ENCODE assay signal across 14 cellular contexts in genomic region chr6:106244931-106245330, GRCh38.
A peak's percentile ranks its signal among the peaks of the same experiment; 100 is the strongest.
DNase-seq lines count a peak whose midpoint lies in the region; ATAC-seq, FAIRE-seq and TF ChIP-seq lines count a peak whose summit lies in the region.
"Had no signal": no experiment of that assay in that cellular context is flagged by ENCODE, and none has a peak within 500 bp of the region (broad histone marks: within the 10 kb centered on the region; RNA-seq: fewer than 3 reads in every experiment).

No MANE protein-coding gene starts in this region.

- TF ChIP-seq CTCF in GM12865 (IDR thresholded peaks at IDR 0.05; ENCODE audit: insufficient read depth, low read depth, low read length, missing control alignments), result no peak
- TF ChIP-seq CTCF in left ventricle myocardium inferior (IDR thresholded peaks at IDR 0.05; ENCODE audit: borderline replicate concordance), result no peak

- ATAC-seq in GM19351 (IDR thresholded peaks at IDR 0.05; ENCODE audit: unreplicated experiment) (peak; percentile 70), HG02571 (IDR thresholded peaks at IDR 0.05; ENCODE audit: unreplicated experiment) (peak; percentile 54), HG03108 (IDR thresholded peaks at IDR 0.05; ENCODE audit: unreplicated experiment) (peak; percentile 42), GM18868 (IDR thresholded peaks at IDR 0.05; ENCODE audit: unreplicated experiment) (no peak)
- ATAC-seq: body of pancreas, left lung had no signal

- peak; percentile 71 for DNase-seq in GM12865 (ENCODE audit: low read depth)
- DNase-seq in middle frontal gyrus (ENCODE audit: extremely low spot score, low spot score), result no peak
- DNase-seq in small intestine, result no peak
- DNase-seq in left ventricle myocardium inferior, result no peak
- DNase-seq: activated naive CD4-positive, alpha-beta T cell treated with anti-CD3 and anti-CD28 coated beads for 36 hours; body of pancreas; dermis blood vessel endothelial cell; left lung; NCI-H2171; stimulated activated CD4-positive, alpha-beta T cell treated with anti-CD3 and anti-CD28 coated beads, Interleukin-15, amount 100 ng/mL, for 24 hours had no signal

- intact Hi-C loops in left ventricle myocardium inferior (cut with micrococcal nuclease), result no loop called here

- 70 to 100% (median 88%) methylated on average over 1 of the region's 1 CpG for WGBS in small intestine, 3 donors

- H3K36me3 ChIP-seq in small intestine (ENCODE audit: control insufficient read depth in 2 of 2, insufficient read depth in 2 of 2, low read length in 2 of 2) (peaks cover 0 to 3% of the 10 kb centered on the region in 2 donors), left ventricle myocardium inferior (peaks cover 18% of the 10 kb centered on the region)

- no peaks in the 10 kb centered on the region for H3K4me1 ChIP-seq in small intestine (ENCODE audit: control insufficient read depth in 2 of 2, insufficient read depth in 1 of 2, low read depth in 1 of 2, low read length in 1 of 2)
- no peaks in the 10 kb centered on the region for H3K4me1 ChIP-seq in left ventricle myocardium inferior
- H3K4me1 ChIP-seq: body of pancreas, left lung had no signal

- H3K9me3 ChIP-seq in small intestine (ENCODE audit: control insufficient read depth, low read depth) (no peaks in the 10 kb centered on the region), left ventricle myocardium inferior (replicated peaks) (no peaks in the 10 kb centered on the region)
- H3K9me3 ChIP-seq: body of pancreas, left lung had no signal

- FAIRE-seq in small intestine (lab: Jason Lieb, UNC), result no peak

- H3K27ac ChIP-seq in small intestine (ENCODE audit: low read depth in 1 of 2, low read length in 1 of 2) (no peak overlapping the region), left ventricle myocardium inferior (replicated peaks) (no peak overlapping the region)
- H3K27ac ChIP-seq: body of pancreas, left lung had no signal

- H3K4me3 ChIP-seq in GM12865 (ENCODE audit: low read depth, low read length), result no peak overlapping the region
- H3K4me3 ChIP-seq in small intestine (ENCODE audit: low read depth in 1 of 2, low read length in 2 of 2), result no peak overlapping the region
- no peak overlapping the region for H3K4me3 ChIP-seq in left ventricle myocardium inferior
- H3K4me3 ChIP-seq: body of pancreas, left lung had no signal

- H3K27me3 ChIP-seq in small intestine (ENCODE audit: control insufficient read depth in 2 of 2, insufficient read depth in 2 of 2, low read length in 2 of 2) (no peaks in the 10 kb centered on the region), left ventricle myocardium inferior (ENCODE audit: low read depth) (no peaks in the 10 kb centered on the region)
- H3K27me3 ChIP-seq: body of pancreas, left lung had no signal
